1 cellular context compared by ENCODE assay signal in the genomic region with DNA sequence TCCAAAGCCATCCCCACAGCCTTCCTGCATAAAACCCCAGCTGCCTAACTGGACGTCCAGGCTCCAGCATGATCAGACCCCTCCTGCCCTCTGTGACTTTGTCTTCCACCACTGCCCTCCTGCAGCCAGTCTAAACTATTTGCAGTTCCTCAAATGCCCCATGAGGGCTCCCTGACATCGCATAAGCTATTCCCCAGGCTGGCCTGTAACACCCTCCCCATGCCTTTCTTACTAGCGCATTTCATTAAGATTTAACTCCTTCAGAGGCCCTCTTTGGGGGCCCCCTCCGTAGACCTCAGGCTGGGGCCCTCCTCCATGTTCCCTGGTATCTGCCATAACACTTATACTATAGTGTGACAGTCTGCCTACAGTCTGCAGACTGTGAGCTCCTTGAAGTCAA.
TF ChIP-seq lines count a peak whose summit lies in the region.

No MANE protein-coding gene starts in this region.

TF ChIP-seq in HCT116, 20 proteins besides CTCF, POLR2A, EP300 and RAD21:
- TF ChIP-seq YY1 (IDR thresholded peaks at IDR 0.05; ENCODE audit: extremely low read depth, insufficient replicate concordance, low read depth, low read length) (no peak), MAX (IDR thresholded peaks at IDR 0.05) (no peak), SRF (IDR thresholded peaks at IDR 0.05; ENCODE audit: low read depth) (no peak), ZNF274 (IDR thresholded peaks at IDR 0.05; ENCODE audit: low read depth, low read length) (no peak), EZH2phosphoT487 (IDR thresholded peaks at IDR 0.05; ENCODE audit: borderline replicate concordance) (no peak), JUND (IDR thresholded peaks at IDR 0.05) (no peak), CBX3 (IDR thresholded peaks at IDR 0.05; ENCODE audit: low read depth) (no peak), ZBTB33 (IDR thresholded peaks at IDR 0.05; ENCODE audit: extremely low read depth, insufficient replicate concordance, low read length) (no peak), POLR2AphosphoS5 (IDR thresholded peaks at IDR 0.05; ENCODE audit: low read depth, low read length) (no peak), CEBPB (IDR thresholded peaks at IDR 0.05; ENCODE audit: low read depth) (no peak), FOSL1 (IDR thresholded peaks at IDR 0.05; ENCODE audit: low read depth) (no peak), EGR1 (IDR thresholded peaks at IDR 0.05; ENCODE audit: low read depth) (no peak), EZH2 (IDR thresholded peaks at IDR 0.05) (no peak), ELF1 (IDR thresholded peaks at IDR 0.05; ENCODE audit: borderline replicate concordance, low read depth) (no peak), TCF7L2 (IDR thresholded peaks at IDR 0.05; ENCODE audit: borderline replicate concordance, extremely low read depth, insufficient read depth, insufficient read length) (no peak), SP1 (IDR thresholded peaks at IDR 0.05; ENCODE audit: low read depth) (no peak), ZFX (IDR thresholded peaks at IDR 0.05) (no peak)
- TF ChIP-seq, protein P1, sequence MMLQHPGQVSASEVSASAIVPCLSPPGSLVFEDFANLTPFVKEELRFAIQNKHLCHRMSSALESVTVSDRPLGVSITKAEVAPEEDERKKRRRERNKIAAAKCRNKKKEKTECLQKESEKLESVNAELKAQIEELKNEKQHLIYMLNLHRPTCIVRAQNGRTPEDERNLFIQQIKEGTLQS (IDR thresholded peaks at IDR 0.05) = no peak
